In the genomic region with DNA sequence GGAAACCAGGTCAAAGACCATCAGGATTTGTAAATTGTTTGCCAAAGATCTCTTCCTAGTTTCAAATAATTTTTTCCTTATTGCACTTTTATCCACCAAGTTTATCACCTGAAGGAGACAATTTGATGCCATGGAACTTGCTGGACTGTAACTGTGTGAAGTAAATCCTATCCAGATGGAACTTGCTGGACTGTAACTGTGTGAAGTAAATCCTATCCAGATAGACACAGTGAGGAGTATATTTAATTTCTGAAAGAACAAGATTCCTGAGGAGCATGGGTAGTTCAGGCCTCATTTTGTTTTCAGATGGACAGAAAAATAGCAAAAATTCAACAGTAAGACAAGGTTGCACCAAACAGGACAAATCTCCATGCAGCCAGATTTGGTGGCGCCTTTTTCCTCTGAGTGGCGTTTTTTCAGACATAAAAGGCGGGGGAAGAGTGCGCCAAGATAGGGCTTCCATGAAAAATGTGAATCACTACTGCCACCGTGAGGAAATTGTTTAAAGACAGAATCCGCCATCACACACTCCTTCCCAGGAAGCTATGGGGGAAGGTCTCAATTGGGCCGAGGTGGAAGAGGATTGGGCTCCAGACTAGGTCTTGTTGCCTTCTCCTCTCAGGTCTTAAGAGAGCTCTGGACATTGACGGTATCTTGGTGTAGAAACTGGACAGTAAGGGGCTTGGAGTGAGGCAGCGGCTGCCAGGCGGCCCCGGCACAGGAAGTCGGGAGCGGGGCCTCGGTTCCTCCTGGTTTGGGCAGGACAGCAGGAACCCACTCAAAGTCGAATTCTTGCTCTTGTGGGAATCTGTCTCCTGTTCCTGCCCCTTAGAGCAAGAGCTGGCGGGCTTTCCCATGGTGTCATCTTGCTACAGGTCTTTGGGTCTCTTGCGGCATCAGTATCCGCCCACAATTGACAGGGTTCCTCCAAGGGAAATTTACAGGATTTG, we compare ENCODE assay signal across 8 cellular contexts.
DNase-seq lines count a peak whose midpoint lies in the region; ATAC-seq and TF ChIP-seq lines count a peak whose summit lies in the region.

No MANE protein-coding gene starts in this region.

- no peaks in the 10 kb centered on the region for H3K27me3 ChIP-seq in skeletal muscle tissue (ENCODE audit: control insufficient read depth in 3 of 3, insufficient read depth in 3 of 3, low read length in 3 of 3)

- H3K27ac ChIP-seq in cingulate gyrus (ENCODE audit: low read depth, low read length), result peak overlapping the region; percentile 84
- peak overlapping the region; percentile 71 for H3K27ac ChIP-seq in skeletal muscle tissue (ENCODE audit: low read depth, low read length)

- no peaks in the 10 kb centered on the region for H3K27me3 Mint-ChIP-seq in activated CD8-positive, alpha-beta T cell treated with anti-CD3 and anti-CD28 coated beads, Interleukin-2, amount 10 ng/mL, durations not matched to agents 7 days and 5 days (ENCODE audit: low read depth)

- H3K9me3 ChIP-seq in skeletal muscle tissue (ENCODE audit: control insufficient read depth in 3 of 3, low read length in 3 of 3), result no peaks in the 10 kb centered on the region

- H3K9me3 Mint-ChIP-seq in activated CD8-positive, alpha-beta T cell treated with anti-CD3 and anti-CD28 coated beads, Interleukin-2, amount 10 ng/mL, durations not matched to agents 7 days and 5 days (ENCODE audit: insufficient read depth), result no peaks in the 10 kb centered on the region

- peaks cover 0 to 21% (median 0%) of the 10 kb centered on the region in 3 donors for H3K4me1 ChIP-seq in skeletal muscle tissue (ENCODE audit: control insufficient read depth in 3 of 3, insufficient read depth in 3 of 3, low read length in 3 of 3)

- no peaks in the 10 kb centered on the region for H3K36me3 Mint-ChIP-seq in activated CD8-positive, alpha-beta T cell treated with anti-CD3 and anti-CD28 coated beads, Interleukin-2, amount 10 ng/mL, durations not matched to agents 7 days and 5 days (ENCODE audit: low read depth)

- DNase-seq in MV-4-11 (lab: John Stamatoyannopoulos, UW) (no peak), SKM-1 treated with dmso at 0.1 percent for 144 hours (lab: John Stamatoyannopoulos, UW; ENCODE audit: unreplicated experiment) (no peak)
- no peak for DNase-seq in activated CD4-positive, alpha-beta T cell treated with anti-CD3 and anti-CD28 coated beads for 48 hours
- no peak for DNase-seq in activated CD8-positive, alpha-beta T cell treated with anti-CD3 and anti-CD28 coated beads, Interleukin-2, amount 10 ng/mL, durations not matched to agents 7 days and 5 days

- peak; percentile 62 for ATAC-seq in GM18870 (IDR thresholded peaks at IDR 0.05; ENCODE audit: unreplicated experiment)
- ATAC-seq in activated CD8-positive, alpha-beta T cell treated with anti-CD3 and anti-CD28 coated beads, Interleukin-2, amount 10 ng/mL, durations not matched to agents 7 days and 5 days, result no peak

- peak; percentile 45; the same call in 1 of the 2 replicates for TF ChIP-seq CTCF in LNCAP (IDR thresholded peaks at IDR 0.05)

- POLR2A ChIA-PET in activated CD8-positive, alpha-beta T cell treated with anti-CD3 and anti-CD28 coated beads, Interleukin-2, amount 10 ng/mL, durations not matched to agents 7 days and 5 days (lab: Charles Lee), result no interaction called here

- H3K9ac ChIP-seq in skeletal muscle tissue (ENCODE audit: low read depth in 1 of 3, low read length in 3 of 3), result peak overlapping the region in 1 of 3 donors; percentile 71

- H3K4me1 Mint-ChIP-seq in activated CD8-positive, alpha-beta T cell treated with anti-CD3 and anti-CD28 coated beads, Interleukin-2, amount 10 ng/mL, durations not matched to agents 7 days and 5 days (ENCODE audit: low read depth), result no peaks in the 10 kb centered on the region

- H3K4me3 Mint-ChIP-seq in activated CD8-positive, alpha-beta T cell treated with anti-CD3 and anti-CD28 coated beads, Interleukin-2, amount 10 ng/mL, durations not matched to agents 7 days and 5 days, result no peak overlapping the region

- CTCF ChIA-PET in activated CD8-positive, alpha-beta T cell treated with anti-CD3 and anti-CD28 coated beads, Interleukin-2, amount 10 ng/mL, durations not matched to agents 7 days and 5 days (lab: Charles Lee), result no interaction called here

- H3K27ac Mint-ChIP-seq in activated CD8-positive, alpha-beta T cell treated with anti-CD3 and anti-CD28 coated beads, Interleukin-2, amount 10 ng/mL, durations not matched to agents 7 days and 5 days, result no peak overlapping the region

- no peaks in the 10 kb centered on the region for H3K36me3 ChIP-seq in skeletal muscle tissue (ENCODE audit: control insufficient read depth in 3 of 3, insufficient read depth in 3 of 3, low read length in 3 of 3)

- peak overlapping the region in 1 of 3 donors; percentile 83 for H3K4me3 ChIP-seq in skeletal muscle tissue (ENCODE audit: low read length in 3 of 3)
